ENCODE assay signal across 1 cellular context in genomic region chr15:81007428-81008064, GRCh38.
TF ChIP-seq lines count a peak whose summit lies in the region.

No MANE protein-coding gene starts in this region.

TF ChIP-seq in K562, 482 proteins besides CTCF, POLR2A, EP300 and RAD21:
- no peak for TF ChIP-seq E2F6 (IDR thresholded peaks at IDR 0.05; ENCODE audit: borderline replicate concordance in 1 of 2, extremely low read depth in 1 of 2, insufficient read depth in 1 of 2, insufficient read length in 1 of 2, low read depth in 1 of 2, low read length in 1 of 2, poor library complexity in 1 of 2, severe bottlenecking in 1 of 2)
- no peak for TF ChIP-seq XRCC3 (IDR thresholded peaks at IDR 0.05)
- TF ChIP-seq MAFF (IDR thresholded peaks at IDR 0.05; ENCODE audit: low read length), result no peak
- no peak for TF ChIP-seq NFYB (IDR thresholded peaks at IDR 0.05; ENCODE audit: extremely low read depth, insufficient read length)
- TF ChIP-seq MTA2 (IDR thresholded peaks at IDR 0.05; ENCODE audit: low read depth), result no peak
- TF ChIP-seq HNRNPLL (IDR thresholded peaks at IDR 0.05; ENCODE audit: low read depth, low read length, poor library complexity, severe bottlenecking), result no peak
- no peak for TF ChIP-seq ILF3 (IDR thresholded peaks at IDR 0.05; ENCODE audit: borderline replicate concordance)
- no peak for TF ChIP-seq FUS (optimal IDR thresholded peaks at IDR 0.05; ENCODE audit: low read depth, low read length)
- TF ChIP-seq ZBTB1 (CRISPR knock-in tag; IDR thresholded peaks at IDR 0.05; ENCODE audit: borderline replicate concordance, low read depth), result no peak
- TF ChIP-seq DEAF1 (CRISPR knock-in tag; IDR thresholded peaks at IDR 0.05), result no peak
- no peak for TF ChIP-seq ZBTB40 (IDR thresholded peaks at IDR 0.05)
- TF ChIP-seq ZBTB40 (CRISPR knock-in tag; IDR thresholded peaks at IDR 0.05), result no peak
- TF ChIP-seq RREB1 (CRISPR knock-in tag; IDR thresholded peaks at IDR 0.05), result no peak
- TF ChIP-seq ZBTB43 (CRISPR knock-in tag; IDR thresholded peaks at IDR 0.05), result no peak
- no peak for TF ChIP-seq ELF4 (CRISPR knock-in tag; IDR thresholded peaks at IDR 0.05)
- TF ChIP-seq MLX (CRISPR knock-in tag; conservative IDR thresholded peaks at IDR 0.05), result no peak
TF ChIP-seq in K562: peak in this region for 0.
